16 cellular contexts compared by ENCODE assay signal in the genomic region with DNA sequence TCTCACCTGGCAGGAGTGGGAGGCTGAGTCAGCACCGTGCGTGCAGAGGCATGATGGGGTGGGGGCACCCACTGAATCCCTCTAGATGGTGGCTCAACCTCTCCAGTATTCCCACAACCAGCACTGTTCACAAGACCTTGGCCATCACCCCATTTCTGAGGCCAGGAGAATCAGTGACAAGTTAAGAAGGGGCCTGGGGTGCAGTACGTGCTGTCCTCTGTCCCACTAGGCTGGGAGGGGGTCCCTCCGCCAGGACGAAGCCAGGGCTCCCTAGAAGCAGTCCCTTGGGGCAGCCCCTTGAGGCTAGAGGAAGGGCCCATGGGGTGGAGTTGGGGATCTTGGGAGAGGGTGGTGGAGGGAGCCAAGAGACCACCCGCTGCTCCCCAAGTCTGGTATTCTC. TPM values are rescaled to one million over a fixed set of nuclear protein-coding genes. Genes with fewer than 3 reads are reported as not detected.
"Had no signal": no experiment of that assay in that cellular context is flagged by ENCODE, and none has a peak within 500 bp of the region (broad histone marks: within the 10 kb centered on the region; RNA-seq: fewer than 3 reads in every experiment).

No MANE protein-coding gene starts in this region.

- H3K27ac ChIP-seq: breast epithelium, prostate gland, VCaP had no signal

- H3K36me3 ChIP-seq: breast epithelium, prostate gland had no signal

- H3K4me3 ChIP-seq: breast epithelium, prostate gland had no signal

- H3K4me1 ChIP-seq: breast epithelium, prostate gland had no signal

- DNase-seq: activated CD4-positive, alpha-beta T cell treated with anti-CD3 and anti-CD28 coated beads for 4 hours; activated gamma-delta T cell; activated naive CD8-positive, alpha-beta T cell treated with anti-CD3 and anti-CD28 coated beads for 36 hours; midbrain; naive B cell; nucleus accumbens; SK-N-SH; stimulated activated CD4-positive, alpha-beta T cell treated with anti-CD3 and anti-CD28 coated beads, Interleukin-4, amount 100 ng/mL, for 1 hour; stimulated activated CD8-positive, alpha-beta memory T cell treated with anti-CD3 and anti-CD28 coated beads, Interleukin-4, amount 100 ng/mL, for 48 hours had no signal

- H3K27me3 ChIP-seq: breast epithelium had no signal

- H3K9me3 ChIP-seq: breast epithelium, prostate gland, SK-N-SH had no signal

RNA-seq across cellular contexts. Expression of gene MYL3, which starts 4.8 kb away (rescaled TPM):
- total RNA-seq: activated CD8-positive, alpha-beta memory T cell treated with anti-CD3 and anti-CD28 coated beads for 36 hours; activated naive CD8-positive, alpha-beta T cell treated with anti-CD3 and anti-CD28 coated beads for 36 hours; endothelial cell of umbilical vein; frontal cortex had no signal
- polyA plus RNA-seq: endothelial cell of umbilical vein, keratinocyte, SK-N-SH had no signal

RNA-seq across cellular contexts. Expression of gene PTH1R, which starts 19.1 kb away (rescaled TPM):
- total RNA-seq: activated CD8-positive, alpha-beta memory T cell treated with anti-CD3 and anti-CD28 coated beads for 36 hours; activated naive CD8-positive, alpha-beta T cell treated with anti-CD3 and anti-CD28 coated beads for 36 hours had no signal
- polyA plus RNA-seq: keratinocyte had no signal
